ENCODE assay signal across 8 cellular contexts in the genomic region with DNA sequence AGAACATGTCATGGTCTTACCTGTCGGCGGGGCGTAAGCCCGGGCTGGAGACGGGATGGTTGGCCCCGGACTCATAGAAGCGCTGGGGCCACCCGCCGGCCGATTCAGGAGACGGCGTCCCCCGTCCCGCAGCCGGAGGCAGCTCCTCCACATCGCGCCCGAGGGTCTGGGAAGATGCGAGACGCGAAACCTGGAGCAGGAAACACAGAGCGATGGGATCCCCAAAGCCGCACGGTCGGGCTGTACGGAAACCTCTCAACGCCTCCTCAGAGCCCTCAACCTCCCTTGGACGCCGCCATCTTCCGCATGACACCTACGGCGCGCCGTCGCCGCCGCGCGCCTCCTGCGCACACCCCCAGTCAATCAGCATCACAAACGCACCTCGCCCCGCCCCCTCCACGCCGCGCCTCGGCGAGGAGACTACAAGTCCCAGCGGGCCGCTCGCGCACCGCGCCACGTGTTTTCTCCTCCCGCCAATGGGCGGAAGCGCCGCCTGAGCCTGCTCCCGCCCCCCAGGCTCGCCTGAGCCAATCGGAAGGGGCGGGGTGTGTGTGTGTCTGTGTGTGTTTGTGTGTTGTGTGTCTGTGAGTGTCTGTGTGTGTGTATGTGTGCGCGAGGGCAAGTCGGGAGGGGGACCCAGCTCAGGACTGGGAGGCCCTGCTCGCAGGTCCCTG. TPM values are rescaled to one million over a fixed set of nuclear protein-coding genes. Genes with fewer than 3 reads are reported as not detected.
DNase-seq lines count a peak whose midpoint lies in the region; ATAC-seq and TF ChIP-seq lines count a peak whose summit lies in the region.

Gene ATPAF2 (minus strand): TSS at position 308 of the 674 bp plus-strand sequence. CDS start 155 bp downstream, at position 153.
Gene GID4 (plus strand): TSS at position 548 of the 674 bp plus-strand sequence. CDS start 57 bp downstream, at position 605.

- H3K9me3 ChIP-seq in AG04450 (ENCODE audit: control insufficient read depth, insufficient read depth, low read length) (no peaks in the 10 kb centered on the region; the same call in 1 of the 2 replicates), breast epithelium (no peaks in the 10 kb centered on the region), iPS-18c (ENCODE audit: control insufficient read depth, insufficient read depth, low read length) (no peaks in the 10 kb centered on the region), skeletal muscle tissue (ENCODE audit: control insufficient read depth in 3 of 3, low read length in 3 of 3) (no peaks in the 10 kb centered on the region)

- TF ChIP-seq CTCF in AG04450 (IDR thresholded peaks at IDR 0.05; ENCODE audit: low read depth, low read length) = no peak
- TF ChIP-seq CTCF in VCaP (conservative IDR thresholded peaks at IDR 0.05) = 0 out of 2 replicates have a peak, but pooled peaks have one; percentile 9
- TF ChIP-seq CTCF in breast epithelium (IDR thresholded peaks at IDR 0.05) = no peak

- H3K27ac ChIP-seq in AG04450 (ENCODE audit: low read depth, low read length) = no peak within 1 kb of the TSS
- peak within 1 kb of the TSS; percentile 77 for H3K27ac ChIP-seq in VCaP
- peak within 1 kb of the TSS; percentile 61 to 90 for H3K27ac ChIP-seq in breast epithelium
- H3K27ac ChIP-seq in skeletal muscle tissue (ENCODE audit: low read depth, low read length) = peak within 1 kb of the TSS; percentile 83

- H3K27me3 ChIP-seq in AG04450 (ENCODE audit: control insufficient read depth, insufficient read depth, low read length) = no peaks in the 10 kb centered on the region
- no peaks in the 10 kb centered on the region for H3K27me3 ChIP-seq in breast epithelium
- no peaks in the 10 kb centered on the region for H3K27me3 ChIP-seq in skeletal muscle tissue (ENCODE audit: control insufficient read depth in 3 of 3, insufficient read depth in 3 of 3, low read length in 3 of 3)

- intact Hi-C loops in breast epithelium (cut with DNase I; ENCODE audit: low total_unique reads) = loop anchor here (10.0 kb wide), 1 partner anchor 224 kb away; no protein-coding TSS in a partner anchor

- H3K36me3 ChIP-seq in breast epithelium = no peaks in the 10 kb centered on the region
- H3K36me3 ChIP-seq in skeletal muscle tissue (ENCODE audit: control insufficient read depth in 3 of 3, insufficient read depth in 3 of 3, low read length in 3 of 3) = peaks cover 0 to 2% (median 0%) of the 10 kb centered on the region in 3 donors

- POLR2A ChIA-PET in AG04450 (lab: Yijun Ruan, JAX) = no interaction called here

- peak within 1 kb of the TSS; percentile 93 for H3K4me3 ChIP-seq in AG04450 (ENCODE audit: low read depth, low read length)
- H3K4me3 ChIP-seq in breast epithelium = peak within 1 kb of the TSS; percentile 81 to 99 (median 91)
- peak within 1 kb of the TSS; percentile 77 for H3K4me3 ChIP-seq in iPS-18c (ENCODE audit: insufficient read depth, low read depth, low read length)
- H3K4me3 ChIP-seq in skeletal muscle tissue (ENCODE audit: low read length in 3 of 3) = peak within 1 kb of the TSS; percentile 92 to 96 (median 96)

- DNase-seq in AG04450 (ENCODE audit: low read depth, low spot score) = peak; percentile 96
- DNase-seq in NCI-H2196 (lab: John Stamatoyannopoulos, UW; ENCODE audit: unreplicated experiment) = peak; percentile 92
- DNase-seq in breast epithelium (ENCODE audit: low spot score in 2 of 2) = peak; percentile 99 to 100

- H3K4me1 ChIP-seq in breast epithelium (peaks cover 16 to 28% of the 10 kb centered on the region in 2 donors), skeletal muscle tissue (ENCODE audit: control insufficient read depth in 3 of 3, insufficient read depth in 3 of 3, low read length in 3 of 3) (peaks cover 26 to 49% (median 31%) of the 10 kb centered on the region in 3 donors)

- ATAC-seq in GM18870 (IDR thresholded peaks at IDR 0.05; ENCODE audit: unreplicated experiment) (peak; percentile 84), HG03108 (IDR thresholded peaks at IDR 0.05; ENCODE audit: unreplicated experiment) (peak; percentile 91)

- no peak for TF ChIP-seq POLR2A in breast epithelium (IDR thresholded peaks at IDR 0.05)

- H3K9ac ChIP-seq in skeletal muscle tissue (ENCODE audit: low read depth in 1 of 3, low read length in 3 of 3) = peak within 1 kb of the TSS; percentile 85 to 95 (median 91)

- CTCF ChIA-PET in AG04450 (lab: Charles Lee) = interaction anchor here (0.7 to 1.7 kb wide), 2 partner anchors 120 to 148 kb away, joined by 3 to 4 read pairs; no protein-coding TSS in a partner anchor

RNA-seq across cellular contexts. Expression of gene ATPAF2, which starts in this region (rescaled TPM):
- polyA plus RNA-seq in AG04450 (2011; rRNA removed) = 16.6 and 16.9 TPM in 2 replicates
- 14.7 and 22.3 TPM in 2 replicates for polyA minus RNA-seq in AG04450 (2011; rRNA and poly(A)+ RNA removed)
- total RNA-seq in breast epithelium = 10 to 100 TPM; 12.9 to 15.7 (median 13.0) TPM
- total RNA-seq in skeletal muscle tissue = 19.3 TPM

RNA-seq across cellular contexts. Expression of gene GID4, which starts in this region (rescaled TPM):
- polyA plus RNA-seq in AG04450 (2011; rRNA removed) = 6.9 and 7.6 TPM in 2 replicates
- 13.8 and 14.8 TPM in 2 replicates for polyA minus RNA-seq in AG04450 (2011; rRNA and poly(A)+ RNA removed)
- total RNA-seq in breast epithelium = 10 to 100 TPM; 11.1 to 23.8 (median 12.1) TPM
- total RNA-seq in skeletal muscle tissue = 5.2 TPM
